In the genomic region with DNA sequence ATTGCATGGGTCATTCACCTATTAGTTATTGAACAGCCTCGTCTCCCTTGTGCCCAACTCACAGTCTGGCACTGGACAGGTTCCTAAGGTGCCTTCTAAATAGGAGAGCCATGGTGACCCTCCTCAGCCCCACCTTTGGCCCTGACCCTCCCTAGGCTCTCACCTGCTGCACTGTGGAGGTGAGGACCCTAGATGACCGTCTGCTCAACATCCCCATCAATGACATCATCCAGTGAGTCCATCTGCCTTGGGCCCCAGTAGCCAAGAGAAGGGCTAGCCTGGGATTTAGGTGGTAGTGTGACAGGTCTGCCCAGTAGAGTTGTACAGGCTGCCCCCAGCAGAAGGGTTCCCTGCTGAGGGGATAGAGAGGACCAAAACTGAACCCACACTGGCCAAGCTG, we compare ENCODE assay signal across 23 cellular contexts. TPM values are rescaled to one million over a fixed set of nuclear protein-coding genes. Genes with fewer than 3 reads are reported as not detected.
DNase-seq lines count a peak whose midpoint lies in the region; ATAC-seq and TF ChIP-seq lines count a peak whose summit lies in the region.
"Had no signal": no experiment of that assay in that cellular context is flagged by ENCODE, and none has a peak within 500 bp of the region (broad histone marks: within the 10 kb centered on the region; RNA-seq: fewer than 3 reads in every experiment).

No MANE protein-coding gene starts in this region.

- no peak for DNase-seq in activated CD4-positive, alpha-beta T cell treated with anti-CD3 and anti-CD28 coated beads, Interleukin-2, amount 10 ng/mL, durations not matched to agents 24 days and 14 days
- DNase-seq in activated CD4-positive, alpha-beta T cell treated with anti-CD3 and anti-CD28 coated beads, Interleukin-2, amount 50 U/mL, for 4 hours = no peak
- peak in 1 of 7 experiments; percentile 9 for DNase-seq in CD8-positive, alpha-beta T cell
- no peak for DNase-seq in activated naive CD4-positive, alpha-beta T cell treated with anti-CD3 and anti-CD28 coated beads, Interleukin-2, amount 50 U/mL, for 72 hours (ENCODE audit: low spot score in 2 of 2)
- no peak for DNase-seq in naive thymus-derived CD8-positive, alpha-beta T cell
- no peak for DNase-seq in HuH-7.5 (ENCODE audit: low spot score)
- DNase-seq: ACHN; activated CD4-positive, alpha-beta T cell treated with anti-CD3 and anti-CD28 coated beads for 48 hours; central memory CD4-positive, alpha-beta T cell; DND-41; esophagus squamous epithelium; left colon; NCI-H1694 treated with DMSO at 0.1 percent for 48 hours; NCI-H345; NK-92 treated with Interleukin-12 subunit alpha and Interleukin-12 subunit beta, amount 100 ng/mL, for 24 hours; stimulated activated CD4-positive, alpha-beta T cell treated with anti-CD3 and anti-CD28 coated beads, Interleukin-4, amount 100 ng/mL, for 24 hours had no signal

- H3K27me3 Mint-ChIP-seq in activated CD4-positive, alpha-beta T cell treated with anti-CD3 and anti-CD28 coated beads, Interleukin-2, amount 10 ng/mL, durations not matched to agents 24 days and 14 days = no peaks in the 10 kb centered on the region
- H3K27me3 Mint-ChIP-seq in CD8-positive, alpha-beta T cell (ENCODE audit: low read depth) = no peaks in the 10 kb centered on the region
- H3K27me3 Mint-ChIP-seq in naive thymus-derived CD8-positive, alpha-beta T cell = no peaks in the 10 kb centered on the region

- peaks cover 49% of the 10 kb centered on the region for H3K4me1 Mint-ChIP-seq in activated CD4-positive, alpha-beta T cell treated with anti-CD3 and anti-CD28 coated beads, Interleukin-2, amount 10 ng/mL, durations not matched to agents 24 days and 14 days
- peaks cover 78% of the 10 kb centered on the region for H3K4me1 Mint-ChIP-seq in CD8-positive, alpha-beta T cell (ENCODE audit: low read depth)
- H3K4me1 Mint-ChIP-seq in naive thymus-derived CD8-positive, alpha-beta T cell = peaks cover 42 to 89% (median 79%) of the 10 kb centered on the region in 4 donors

- no peaks in the 10 kb centered on the region for H3K9me3 ChIP-seq in CD8-positive, alpha-beta T cell (ENCODE audit: low read length)
- H3K9me3 ChIP-seq: esophagus squamous epithelium, vagina had no signal

- peak overlapping the region; percentile 59 for H3K27ac ChIP-seq in CD8-positive, alpha-beta T cell (ENCODE audit: low read depth, low read length)
- H3K27ac ChIP-seq: C4-2B, esophagus squamous epithelium, vagina had no signal

- peaks cover 14% of the 10 kb centered on the region for H3K36me3 Mint-ChIP-seq in activated CD4-positive, alpha-beta T cell treated with anti-CD3 and anti-CD28 coated beads, Interleukin-2, amount 10 ng/mL, durations not matched to agents 24 days and 14 days (ENCODE audit: low read depth)
- peaks cover 6% of the 10 kb centered on the region for H3K36me3 Mint-ChIP-seq in CD8-positive, alpha-beta T cell
- H3K36me3 Mint-ChIP-seq in activated naive CD4-positive, alpha-beta T cell treated with anti-CD3 and anti-CD28 coated beads, Interleukin-2, amount 50 U/mL, for 72 hours = peaks cover 0 to 1% of the 10 kb centered on the region in 2 donors
- H3K36me3 Mint-ChIP-seq in naive thymus-derived CD8-positive, alpha-beta T cell = peaks cover 0 to 4% (median 0%) of the 10 kb centered on the region in 3 donors
- H3K36me3 Mint-ChIP-seq: mesothelial cell of epicardium had no signal

- no peak for TF ChIP-seq CTCF in CD8-positive, alpha-beta T cell (IDR thresholded peaks at IDR 0.05)

- intact Hi-C loops in activated CD4-positive, alpha-beta T cell treated with anti-CD3 and anti-CD28 coated beads, Interleukin-2, amount 10 ng/mL, durations not matched to agents 24 days and 14 days (cut with micrococcal nuclease) = loop anchor here (10.0 kb wide), 1 partner anchor 266 kb away; no protein-coding TSS in a partner anchor
- intact Hi-C loops in CD8-positive, alpha-beta T cell (cut with DNase I, micrococcal nuclease) = no loop called here

- no peak overlapping the region for H3K4me3 Mint-ChIP-seq in activated CD4-positive, alpha-beta T cell treated with anti-CD3 and anti-CD28 coated beads, Interleukin-2, amount 10 ng/mL, durations not matched to agents 24 days and 14 days
- peak overlapping the region; percentile 46 for H3K4me3 Mint-ChIP-seq in CD8-positive, alpha-beta T cell
- peak overlapping the region in 9 of 10 donors; percentile 30 to 85 (median 63) for H3K4me3 Mint-ChIP-seq in naive thymus-derived CD8-positive, alpha-beta T cell
- H3K4me3 Mint-ChIP-seq: mesothelial cell of epicardium had no signal

- ATAC-seq in CD8-positive, alpha-beta T cell = no peak
- ATAC-seq in activated naive CD4-positive, alpha-beta T cell treated with anti-CD3 and anti-CD28 coated beads, Interleukin-2, amount 50 U/mL, for 72 hours = no peak
- ATAC-seq in naive thymus-derived CD8-positive, alpha-beta T cell = no peak
- no peak for ATAC-seq in GM19452 (IDR thresholded peaks at IDR 0.05; ENCODE audit: unreplicated experiment)
- no peak for ATAC-seq in HG03039 (IDR thresholded peaks at IDR 0.05; ENCODE audit: unreplicated experiment)
- ATAC-seq: left colon had no signal

- peaks cover 87% of the 10 kb centered on the region for H3K4me1 ChIP-seq in CD8-positive, alpha-beta T cell (ENCODE audit: insufficient read depth, low read length)

- peaks cover 1% of the 10 kb centered on the region for H3K36me3 ChIP-seq in CD8-positive, alpha-beta T cell (ENCODE audit: insufficient read depth, low read length)
- H3K36me3 ChIP-seq: esophagus squamous epithelium, vagina had no signal

- H3K9me3 Mint-ChIP-seq in activated CD4-positive, alpha-beta T cell treated with anti-CD3 and anti-CD28 coated beads, Interleukin-2, amount 10 ng/mL, durations not matched to agents 24 days and 14 days = no peaks in the 10 kb centered on the region
- no peaks in the 10 kb centered on the region for H3K9me3 Mint-ChIP-seq in CD8-positive, alpha-beta T cell
- no peaks in the 10 kb centered on the region for H3K9me3 Mint-ChIP-seq in activated naive CD4-positive, alpha-beta T cell treated with anti-CD3 and anti-CD28 coated beads, Interleukin-2, amount 50 U/mL, for 72 hours
- no peaks in the 10 kb centered on the region for H3K9me3 Mint-ChIP-seq in naive thymus-derived CD8-positive, alpha-beta T cell
- H3K9me3 Mint-ChIP-seq: mesothelial cell of epicardium had no signal

- CTCF ChIA-PET in CD8-positive, alpha-beta T cell (lab: Charles Lee) = interaction anchor here (1.2 to 3.8 kb wide), 3 partner anchors 11 to 63 kb away, joined by 3 to 23 read pairs (median 6); no protein-coding TSS in a partner anchor

- POLR2A ChIA-PET in CD8-positive, alpha-beta T cell (lab: Charles Lee) = interaction anchor here (1.2 to 22.1 kb wide), 9 partner anchors 11 to 208 kb away, joined by 3 to 428 read pairs (median 7); a partner anchor contains a TSS
- POLR2A ChIA-PET in naive thymus-derived CD8-positive, alpha-beta T cell (lab: Charles Lee) = interaction anchor here (1.1 to 24.6 kb wide), 6 partner anchors 13 to 190 kb away, joined by 3 to 1033 read pairs (median 266); a partner anchor contains a TSS

- no peaks in the 10 kb centered on the region for H3K27me3 ChIP-seq in CD8-positive, alpha-beta T cell (ENCODE audit: insufficient read depth, low read length)
- H3K27me3 ChIP-seq: vagina had no signal

- H3K27ac Mint-ChIP-seq in activated CD4-positive, alpha-beta T cell treated with anti-CD3 and anti-CD28 coated beads, Interleukin-2, amount 10 ng/mL, durations not matched to agents 24 days and 14 days = peak overlapping the region; percentile 57
- peak overlapping the region; percentile 99 for H3K27ac Mint-ChIP-seq in CD8-positive, alpha-beta T cell
- H3K27ac Mint-ChIP-seq in activated naive CD4-positive, alpha-beta T cell treated with anti-CD3 and anti-CD28 coated beads, Interleukin-2, amount 50 U/mL, for 72 hours = peak overlapping the region; percentile 3 to 60
- H3K27ac Mint-ChIP-seq in naive thymus-derived CD8-positive, alpha-beta T cell = peak overlapping the region; percentile 94 to 100 (median 98)

- no peak overlapping the region for H3K4me3 ChIP-seq in CD8-positive, alpha-beta T cell (ENCODE audit: low read depth, low read length)
- H3K4me3 ChIP-seq: esophagus squamous epithelium, smooth muscle cell, vagina had no signal

RNA-seq across cellular contexts. Expression of a gene that starts 13.6 kb away (rescaled TPM):
- total RNA-seq in activated CD4-positive, alpha-beta T cell treated with anti-CD3 and anti-CD28 coated beads, Interleukin-2, amount 10 ng/mL, durations not matched to agents 24 days and 14 days = 447 and 452 TPM in 2 replicates
- 100 to 1,000 TPM; 151 to 156 TPM for total RNA-seq in CD8-positive, alpha-beta T cell
- total RNA-seq in activated naive CD4-positive, alpha-beta T cell treated with anti-CD3 and anti-CD28 coated beads, Interleukin-2, amount 50 U/mL, for 72 hours = 100 to 1,000 TPM; 271 to 326 TPM
- total RNA-seq in naive thymus-derived CD8-positive, alpha-beta T cell = 100 to 1,000 TPM; 388 to 396 TPM
- 1,000 to 10,000 TPM in 2 of 3 donors, 100 to 1,000 TPM in 1; 998 to 1,325 (median 1,191) TPM for polyA plus RNA-seq in naive thymus-derived CD8-positive, alpha-beta T cell

RNA-seq across cellular contexts. Expression of a gene that starts 18.3 kb away (rescaled TPM):
- total RNA-seq in activated CD4-positive, alpha-beta T cell treated with anti-CD3 and anti-CD28 coated beads, Interleukin-2, amount 10 ng/mL, durations not matched to agents 24 days and 14 days = 0.26 and 1.0 TPM in 2 replicates
- total RNA-seq in CD8-positive, alpha-beta T cell = not detected
- total RNA-seq in activated naive CD4-positive, alpha-beta T cell treated with anti-CD3 and anti-CD28 coated beads, Interleukin-2, amount 50 U/mL, for 72 hours = under 1 TPM; 0.29 to 0.32 TPM
- under 1 TPM; 0.22 to 0.60 TPM for total RNA-seq in naive thymus-derived CD8-positive, alpha-beta T cell
- polyA plus RNA-seq in naive thymus-derived CD8-positive, alpha-beta T cell = under 1 TPM; 0.16 to 0.51 (median 0.46) TPM
- total RNA-seq: esophagus squamous epithelium, glomerular endothelial cell, left colon, smooth muscle cell, vagina had no signal
- polyA plus RNA-seq: smooth muscle cell had no signal

RNA-seq across cellular contexts. Expression of a gene that starts 39.8 kb away (rescaled TPM):
- 2.9 and 3.6 TPM in 2 replicates for total RNA-seq in activated CD4-positive, alpha-beta T cell treated with anti-CD3 and anti-CD28 coated beads, Interleukin-2, amount 10 ng/mL, durations not matched to agents 24 days and 14 days
- total RNA-seq in CD8-positive, alpha-beta T cell = 1 to 10 TPM; 1.7 to 2.2 TPM
- 1 to 10 TPM; 1.5 to 2.7 TPM for total RNA-seq in activated naive CD4-positive, alpha-beta T cell treated with anti-CD3 and anti-CD28 coated beads, Interleukin-2, amount 50 U/mL, for 72 hours
- 1 to 10 TPM; 6.8 to 7.5 TPM for total RNA-seq in naive thymus-derived CD8-positive, alpha-beta T cell
- under 1 TPM in 2 of 3 donors, not detected in 1; 0.50 to 0.76 TPM for polyA plus RNA-seq in naive thymus-derived CD8-positive, alpha-beta T cell

Comparison
In these comparisons a context has a peak if more than half of its experiments do, and no peak if none do; other contexts are left out.
1. H3K27ac Mint-ChIP-seq: peak in every context shown above with its lines; median percentile 99 in CD8-positive, alpha-beta T cell; 98 in naive thymus-derived CD8-positive, alpha-beta T cell; 57 in activated CD4-positive, alpha-beta T cell treated with anti-CD3 and anti-CD28 coated beads, Interleukin-2, amount 10 ng/mL, durations not matched to agents 24 days and 14 days; 32 in activated naive CD4-positive, alpha-beta T cell treated with anti-CD3 and anti-CD28 coated beads, Interleukin-2, amount 50 U/mL, for 72 hours.